6 cellular contexts compared by ENCODE assay signal in genomic region chr12:31257784-31258183, GRCh38.
"Had no signal": no experiment of that assay in that cellular context is flagged by ENCODE, and none has a peak within 500 bp of the region (broad histone marks: within the 10 kb centered on the region; RNA-seq: fewer than 3 reads in every experiment).

No MANE protein-coding gene starts in this region.

- ATAC-seq: HepG2 had no signal

- DNase-seq: GM23248, H9, HCEC 1CT had no signal

- H3K4me3 ChIP-seq: GM23248 had no signal

- H3K27ac Mint-ChIP-seq: H9, IgD-negative memory B cell had no signal

- H3K4me1 Mint-ChIP-seq: IgD-negative memory B cell had no signal

- H3K9ac ChIP-seq: GM23248 had no signal

- H3K27me3 Mint-ChIP-seq: IgD-negative memory B cell had no signal

- H3K36me3 Mint-ChIP-seq: IgD-negative memory B cell had no signal

- H3K4me3 Mint-ChIP-seq: H9, IgD-negative memory B cell had no signal

- H3K27ac ChIP-seq: GM23248, HL-60 had no signal

- H3K9me3 Mint-ChIP-seq: H9, IgD-negative memory B cell had no signal

- H2AFZ ChIP-seq: GM23248 had no signal
